Comparison of ENCODE assay signal across 25 cellular contexts in the genomic region with DNA sequence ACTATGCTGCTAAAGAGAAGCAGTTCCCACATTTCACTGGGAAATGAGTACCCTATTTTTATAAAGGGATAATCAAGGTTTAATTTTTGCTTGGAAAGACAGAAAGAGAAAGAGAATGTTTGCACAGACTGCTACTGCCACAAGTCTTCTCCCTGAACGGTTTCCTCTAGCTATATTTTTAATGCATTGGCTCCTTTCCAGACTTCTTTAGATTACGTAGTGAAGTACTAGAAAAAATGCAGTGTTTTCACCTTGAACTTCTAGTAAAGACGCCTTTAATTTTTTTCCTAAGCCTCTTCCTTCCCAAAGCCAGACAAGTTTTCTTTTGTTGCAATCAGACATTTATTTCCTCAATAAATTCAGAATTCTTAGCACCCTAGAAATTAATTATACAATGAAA.
A peak's percentile ranks its signal among the peaks of the same experiment; 100 is the strongest.
DNase-seq lines count a peak whose midpoint lies in the region; ATAC-seq, FAIRE-seq and TF ChIP-seq lines count a peak whose summit lies in the region.
"Had no signal": no experiment of that assay in that cellular context is flagged by ENCODE, and none has a peak within 500 bp of the region (broad histone marks: within the 10 kb centered on the region; RNA-seq: fewer than 3 reads in every experiment).

No MANE protein-coding gene starts in this region.

- intact Hi-C loops in endothelial cell of umbilical vein (cut with micrococcal nuclease) (no loop called here), ascending aorta (cut with DNase I) (no loop called here)

- ATAC-seq in HG03457 (IDR thresholded peaks at IDR 0.05; ENCODE audit: unreplicated experiment) = no peak
- ATAC-seq: Panc1 had no signal

- dilution Hi-C loops in endothelial cell of umbilical vein (cut with MboI; ENCODE audit: extremely low pct_ligation_motif_present, low sequenced_read_pairs) = no loop called here

- peak; percentile 24 for FAIRE-seq in endothelial cell of umbilical vein (lab: Jason Lieb, UNC)
- FAIRE-seq: GM18507 had no signal

- no peak for TF ChIP-seq POLR2A in endothelial cell of umbilical vein (IDR thresholded peaks at IDR 0.05; ENCODE audit: low read depth, low read length)

- H3K27me3 ChIP-seq in endothelial cell of umbilical vein (ENCODE audit: control insufficient read depth in 2 of 2, insufficient read depth in 2 of 2, low read length in 2 of 2) (peaks cover 1 to 2% of the 10 kb centered on the region in 2 experiments), ascending aorta (no peaks in the 10 kb centered on the region)
- H3K27me3 ChIP-seq: BE2C had no signal

- H3K9ac ChIP-seq in endothelial cell of umbilical vein (replicated peaks; ENCODE audit: extremely low read depth, insufficient read depth, low read length) = no peak overlapping the region

- no peak overlapping the region for H2AFZ ChIP-seq in endothelial cell of umbilical vein (ENCODE audit: low read depth, low read length)

- H3K4me3 ChIP-seq in endothelial cell of umbilical vein (replicated peaks in 1 of 3; ENCODE audit: insufficient read depth in 1 of 3, low read depth in 1 of 3, low read length in 3 of 3) (no peak overlapping the region), ascending aorta (no peak overlapping the region)

- TF ChIP-seq CTCF in endothelial cell of umbilical vein (IDR thresholded peaks at IDR 0.05; ENCODE audit: extremely low read depth in 1 of 2, insufficient read depth in 1 of 2, low read depth in 1 of 2, low read length in 2 of 2) (no peak), nephron (IDR thresholded peaks at IDR 0.05; ENCODE audit: unreplicated experiment in 3 of 3) (no peak), ascending aorta (IDR thresholded peaks at IDR 0.05) (no peak)

- POLR2A ChIA-PET in endothelial cell of umbilical vein (lab: Charles Lee) = no interaction called here

- H3K9me3 ChIP-seq in endothelial cell of umbilical vein (replicated peaks; ENCODE audit: control insufficient read depth, insufficient read depth, low read length) (no peaks in the 10 kb centered on the region), ascending aorta (no peaks in the 10 kb centered on the region)
- H3K9me3 ChIP-seq: BE2C had no signal

- DNase-seq in DMS 273 (lab: John Stamatoyannopoulos, UW; ENCODE audit: unreplicated experiment) (peak; percentile 10), DMS 273 treated with DMSO at 0.1 percent for 48 hours (lab: John Stamatoyannopoulos, UW) (no peak), RPMI8226 (peak; percentile 58), endothelial cell of umbilical vein (ENCODE audit: low read depth, low spot score) (peak; percentile 34), ascending aorta (ENCODE audit: low spot score in 2 of 2) (no peak)
- no peak for DNase-seq in activated CD4-positive, alpha-beta T cell treated with anti-CD3 and anti-CD28 coated beads for 4 hours
- DNase-seq: ACHN; BE2C; CD8-positive, alpha-beta memory T cell; DMS153; GOT3; HCEC 1CT; NCI-H1092; NCI-H1417 treated with DMSO at 0.1 percent for 48 hours; NCI-H1694 treated with DMSO at 0.1 percent for 48 hours; NCI-H2081; NCI-H446; NCI-H524 treated with DMSO at 0.1 percent for 48 hours; SHP77 treated with DMSO at 0.1 percent for 48 hours had no signal

- no peaks in the 10 kb centered on the region for H3K79me2 ChIP-seq in endothelial cell of umbilical vein (ENCODE audit: control insufficient read depth, insufficient read depth, low read length)

- no peaks in the 10 kb centered on the region for H3K27me3 Mint-ChIP-seq in nephron (ENCODE audit: low read depth)

- peak overlapping the region; percentile 38 to 93 (median 83) for H3K27ac Mint-ChIP-seq in nephron
- H3K27ac Mint-ChIP-seq: CD14-positive monocyte; CD8-positive, alpha-beta memory T cell had no signal

- BruUV-seq in endothelial cell of umbilical vein (replicated peaks; lab: Mats Ljungman, UMichigan) = no TSS peak

- H3K9me1 ChIP-seq in endothelial cell of umbilical vein (replicated peaks; ENCODE audit: control insufficient read depth, extremely low read depth, insufficient read depth, low read length) = no peaks in the 10 kb centered on the region

- CTCF ChIA-PET in endothelial cell of umbilical vein (lab: Charles Lee) = interaction anchor here (0.8 kb wide), 1 partner anchor 11 kb away, joined by 3 read pairs; no protein-coding TSS in a partner anchor

- H3K27ac ChIP-seq in endothelial cell of umbilical vein (ENCODE audit: insufficient read depth, low read depth, low read length) (no peak overlapping the region), ascending aorta (no peak overlapping the region)
- H3K27ac ChIP-seq: 22Rv1 had no signal

- no peaks in the 10 kb centered on the region for H3K4me1 ChIP-seq in endothelial cell of umbilical vein (ENCODE audit: control insufficient read depth, extremely low read depth, insufficient read depth, low read length)
- no peaks in the 10 kb centered on the region for H3K4me1 ChIP-seq in ascending aorta
- H3K4me1 ChIP-seq: BE2C had no signal

- H3K36me3 Mint-ChIP-seq in nephron (ENCODE audit: low read depth) = no peaks in the 10 kb centered on the region
- H3K36me3 Mint-ChIP-seq: CD14-positive monocyte; CD8-positive, alpha-beta memory T cell had no signal

- no peaks in the 10 kb centered on the region for H3K9me3 Mint-ChIP-seq in nephron

- no peaks in the 10 kb centered on the region for H4K20me1 ChIP-seq in endothelial cell of umbilical vein (replicated peaks; ENCODE audit: control insufficient read depth, extremely low read depth, insufficient read depth, low read length)

- H3K4me1 Mint-ChIP-seq in nephron = peaks cover 45% of the 10 kb centered on the region
- H3K4me1 Mint-ChIP-seq: CD14-positive monocyte; CD8-positive, alpha-beta memory T cell had no signal

- H3K36me3 ChIP-seq in endothelial cell of umbilical vein (ENCODE audit: control insufficient read depth in 2 of 2, extremely low read depth in 1 of 2, insufficient read depth in 2 of 2, low read length in 2 of 2) (no peaks in the 10 kb centered on the region), ascending aorta (no peaks in the 10 kb centered on the region)
- H3K36me3 ChIP-seq: BE2C had no signal

- H3K4me2 ChIP-seq in endothelial cell of umbilical vein (ENCODE audit: insufficient read depth, low read length) = no peak overlapping the region

- H3K4me3 Mint-ChIP-seq in nephron = no peak overlapping the region
- H3K4me3 Mint-ChIP-seq: CD14-positive monocyte; CD8-positive, alpha-beta memory T cell had no signal

TF ChIP-seq in endothelial cell of umbilical vein, 7 proteins besides CTCF, POLR2A, EP300 and RAD21:
- TF ChIP-seq, protein P1, sequence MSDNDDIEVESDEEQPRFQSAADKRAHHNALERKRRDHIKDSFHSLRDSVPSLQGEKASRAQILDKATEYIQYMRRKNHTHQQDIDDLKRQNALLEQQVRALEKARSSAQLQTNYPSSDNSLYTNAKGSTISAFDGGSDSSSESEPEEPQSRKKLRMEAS (IDR thresholded peaks at IDR 0.05; ENCODE audit: insufficient read depth, insufficient read length) = no peak
- TF ChIP-seq FOS (IDR thresholded peaks at IDR 0.05; ENCODE audit: borderline replicate concordance, insufficient read depth, low read length) (no peak), POLR2AphosphoS5 (IDR thresholded peaks at IDR 0.05; ENCODE audit: insufficient read depth, low read depth, low read length) (no peak), JUN (IDR thresholded peaks at IDR 0.05; ENCODE audit: borderline replicate concordance, insufficient read depth, insufficient read length, low read depth) (no peak), MYC (IDR thresholded peaks at IDR 0.05; ENCODE audit: low read depth, low read length) (no peak), GATA2 (IDR thresholded peaks at IDR 0.05; ENCODE audit: insufficient read depth, insufficient read length, low read depth, low read length) (no peak), EZH2 (IDR thresholded peaks at IDR 0.05; ENCODE audit: borderline replicate concordance, low read depth, low read length, severe bottlenecking) (no peak)

Comparison
In these comparisons a context has a peak if more than half of its experiments do, and no peak if none do; other contexts are left out.
1. DNase-seq: peak in DMS 273 (single experiment), RPMI8226 (single experiment) and endothelial cell of umbilical vein (single experiment); none in DMS 273 treated with DMSO at 0.1 percent for 48 hours (single experiment), activated CD4-positive, alpha-beta T cell treated with anti-CD3 and anti-CD28 coated beads for 4 hours (0 of 2) and ascending aorta (0 of 2).